ENCODE assay signal across 16 cellular contexts in genomic region chrX:134624046-134624430, GRCh38. TPM values are rescaled to one million over a fixed set of nuclear protein-coding genes. Genes with fewer than 3 reads are reported as not detected.
"Had no signal": no experiment of that assay in that cellular context is flagged by ENCODE, and none has a peak within 500 bp of the region (broad histone marks: within the 10 kb centered on the region; RNA-seq: fewer than 3 reads in every experiment).

No MANE protein-coding gene starts in this region.

- H3K4me2 ChIP-seq: hepatocyte had no signal

- H3K9me3 ChIP-seq: ascending aorta, gastroesophageal sphincter, thyroid gland, vagina had no signal

- H3K27me3 ChIP-seq: ascending aorta, cardiac muscle cell, gastroesophageal sphincter, hepatocyte, thyroid gland, vagina had no signal

- ATAC-seq: gastroesophageal sphincter had no signal

- H3K9me3 Mint-ChIP-seq: activated CD4-positive, alpha-beta memory T cell treated with anti-CD3 and anti-CD28 coated beads for 36 hours had no signal

- H3K27me3 Mint-ChIP-seq: activated naive CD8-positive, alpha-beta T cell had no signal

- H3K36me3 Mint-ChIP-seq: activated CD4-positive, alpha-beta memory T cell treated with anti-CD3 and anti-CD28 coated beads for 36 hours; activated naive CD8-positive, alpha-beta T cell had no signal

- H3K36me3 ChIP-seq: ascending aorta, cardiac muscle cell, gastroesophageal sphincter, thyroid gland, vagina had no signal

- DNase-seq: activated CD4-positive, alpha-beta memory T cell treated with anti-CD3 and anti-CD28 coated beads for 36 hours; activated gamma-delta T cell; activated T-cell treated with anti-CD3 and anti-CD28 coated beads, Interleukin-2, amount 50 U/mL, for 48 hours; effector CD4-positive, alpha-beta T cell; kidney glomerular epithelial cell; retina; T-helper 9 cell; thyroid gland had no signal

- H3K27ac Mint-ChIP-seq: activated CD4-positive, alpha-beta memory T cell treated with anti-CD3 and anti-CD28 coated beads for 36 hours; activated naive CD8-positive, alpha-beta T cell had no signal

- H3K4me3 Mint-ChIP-seq: activated CD4-positive, alpha-beta memory T cell treated with anti-CD3 and anti-CD28 coated beads for 36 hours; activated naive CD8-positive, alpha-beta T cell had no signal

- H2AFZ ChIP-seq: hepatocyte had no signal

- H3K27ac ChIP-seq: ascending aorta, cardiac muscle cell, coronary artery, gastroesophageal sphincter, hepatocyte, thyroid gland, vagina had no signal

- H3K79me2 ChIP-seq: hepatocyte had no signal

- H3K4me3 ChIP-seq: ascending aorta, cardiac muscle cell, coronary artery, gastroesophageal sphincter, hepatocyte, skin epidermis, thyroid gland, vagina had no signal

RNA-seq across cellular contexts. Expression of gene PLAC1, which starts 34.2 kb away (rescaled TPM):
- total RNA-seq: ascending aorta, gastroesophageal sphincter, thyroid gland, vagina had no signal
